In the genomic region with DNA sequence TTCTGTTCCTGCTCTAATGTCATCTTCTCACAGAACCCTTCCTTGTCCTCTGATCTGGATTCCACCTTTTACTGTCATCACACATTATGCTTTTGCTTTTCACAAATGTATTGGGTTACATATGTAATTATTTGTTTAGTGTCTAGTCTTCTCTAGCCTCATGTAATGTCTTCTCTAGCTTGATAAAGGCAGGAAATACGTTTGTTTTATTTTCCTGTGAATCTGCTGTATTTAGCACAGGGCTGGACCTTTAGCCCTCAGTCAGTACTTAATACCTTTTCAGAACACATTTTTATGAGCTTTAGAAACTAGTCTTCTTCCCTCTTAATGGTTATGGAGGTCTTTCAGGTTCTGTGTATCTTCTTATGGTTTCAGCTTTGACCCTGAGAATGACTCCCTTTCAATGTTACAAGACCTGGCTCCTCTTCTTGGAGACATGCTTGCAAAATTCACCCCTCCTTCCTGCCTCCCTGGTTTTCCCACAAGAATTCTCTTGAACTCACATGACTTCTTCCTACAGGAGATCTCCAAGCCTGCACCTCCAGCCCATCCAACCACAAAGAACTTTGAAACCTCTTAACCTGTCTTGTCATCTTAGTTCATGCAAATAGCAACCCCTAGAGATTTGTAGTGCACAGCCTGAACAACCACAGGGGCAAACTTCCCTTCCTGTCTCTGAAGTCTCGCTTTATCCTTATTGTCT, we compare ENCODE assay signal across 12 cellular contexts.
DNase-seq lines count a peak whose midpoint lies in the region; ATAC-seq lines count a peak whose summit lies in the region.
"Had no signal": no experiment of that assay in that cellular context is flagged by ENCODE, and none has a peak within 500 bp of the region (broad histone marks: within the 10 kb centered on the region; RNA-seq: fewer than 3 reads in every experiment).

No MANE protein-coding gene starts in this region.

- peaks cover 0 to 2% (median 0%) of the 10 kb centered on the region in 8 donors for H3K9me3 Mint-ChIP-seq in CD4-positive, alpha-beta memory T cell
- H3K9me3 Mint-ChIP-seq: central memory CD8-positive, alpha-beta T cell had no signal

- no peaks in the 10 kb centered on the region for H3K36me3 Mint-ChIP-seq in CD4-positive, alpha-beta memory T cell

- POLR2A ChIA-PET in CD4-positive, alpha-beta memory T cell (lab: Charles Lee; ENCODE audit: partially characterized antibody), result no interaction called here

- ATAC-seq in GM18870 (IDR thresholded peaks at IDR 0.05; ENCODE audit: unreplicated experiment), result peak; percentile 84
- ATAC-seq in GM21529 (IDR thresholded peaks at IDR 0.05; ENCODE audit: unreplicated experiment), result peak; percentile 85
- peak; percentile 81 for ATAC-seq in HG03159 (IDR thresholded peaks at IDR 0.05; ENCODE audit: unreplicated experiment)

- no peak overlapping the region for H3K27ac ChIP-seq in CD4-positive, alpha-beta memory T cell (ENCODE audit: low read depth, low read length)

- H3K4me1 ChIP-seq in CD4-positive, alpha-beta memory T cell (ENCODE audit: insufficient read depth, low read length), result no peaks in the 10 kb centered on the region

- intact Hi-C loops in CD4-positive, alpha-beta memory T cell (cut with micrococcal nuclease), result no loop called here

- H3K27me3 Mint-ChIP-seq in CD4-positive, alpha-beta memory T cell, result no peaks in the 10 kb centered on the region
- H3K27me3 Mint-ChIP-seq: central memory CD8-positive, alpha-beta T cell had no signal

- no peak overlapping the region for H3K27ac Mint-ChIP-seq in CD4-positive, alpha-beta memory T cell

- H3K4me3 ChIP-seq in CD4-positive, alpha-beta memory T cell (ENCODE audit: low read length in 2 of 2), result no peak overlapping the region

- peak; percentile 27 for DNase-seq in dermis blood vessel endothelial cell
- no peak for DNase-seq in NCI-H1930 (lab: John Stamatoyannopoulos, UW)
- no peak for DNase-seq in NCI-H2171 treated with DMSO at 0.1 percent for 48 hours (lab: John Stamatoyannopoulos, UW)
- DNase-seq in nucleus accumbens (lab: John Stamatoyannopoulos, UW), result no peak
- no peak for DNase-seq in CD4-positive, alpha-beta memory T cell
- DNase-seq: foreskin fibroblast, NCI-H226, substantia nigra had no signal

- H3K36me3 ChIP-seq in CD4-positive, alpha-beta memory T cell (ENCODE audit: insufficient read depth, low read length), result no peaks in the 10 kb centered on the region

- peaks cover 0 to 3% (median 0%) of the 10 kb centered on the region in 4 donors for H3K4me1 Mint-ChIP-seq in CD4-positive, alpha-beta memory T cell

- no peak overlapping the region for H3K4me3 Mint-ChIP-seq in CD4-positive, alpha-beta memory T cell
- H3K4me3 Mint-ChIP-seq: central memory CD8-positive, alpha-beta T cell had no signal

- H3K9me3 ChIP-seq in CD4-positive, alpha-beta memory T cell (ENCODE audit: control insufficient read depth in 1 of 2, low read length in 2 of 2), result no peaks in the 10 kb centered on the region

- no peaks in the 10 kb centered on the region for H3K27me3 ChIP-seq in CD4-positive, alpha-beta memory T cell (ENCODE audit: insufficient read depth, low read length)

- CTCF ChIA-PET in CD4-positive, alpha-beta memory T cell (lab: Charles Lee; ENCODE audit: partially characterized antibody), result interaction anchor here (0.7 kb wide), 1 partner anchor 222 kb away, joined by 3 read pairs; no protein-coding TSS in a partner anchor
